ENCODE assay signal across 10 cellular contexts in genomic region chr12:117671734-117672133, GRCh38.
A peak's percentile ranks its signal among the peaks of the same experiment; 100 is the strongest.
DNase-seq lines count a peak whose midpoint lies in the region; ATAC-seq and TF ChIP-seq lines count a peak whose summit lies in the region.
"Had no signal": no experiment of that assay in that cellular context is flagged by ENCODE, and none has a peak within 500 bp of the region (broad histone marks: within the 10 kb centered on the region; RNA-seq: fewer than 3 reads in every experiment).

No MANE protein-coding gene starts in this region.

- ATAC-seq in HG03457 (IDR thresholded peaks at IDR 0.05; ENCODE audit: unreplicated experiment), result no peak
- ATAC-seq: activated T-cell treated with anti-CD3 and anti-CD28 coated beads, Interleukin-2, amount 50 U/mL, for 72 hours had no signal

- DNase-seq in ACHN (peak; percentile 62), GM12865 (ENCODE audit: low read depth) (peak; percentile 30), NCI-H82 treated with DMSO at 0.1 percent for 48 hours (lab: John Stamatoyannopoulos, UW; ENCODE audit: unreplicated experiment) (peak; percentile 47), glutamatergic neuron (peak; percentile 71), spleen (no peak), NCI-H1092 (lab: John Stamatoyannopoulos, UW) (no peak)
- DNase-seq in activated effector memory CD4-positive, alpha-beta T cell treated with anti-CD3 and anti-CD28 coated beads, Interleukin-2, amount 50 U/mL, for 16 hours, result no peak
- DNase-seq: naive B cell had no signal

- no peaks in the 10 kb centered on the region for H3K4me1 Mint-ChIP-seq in glutamatergic neuron (ENCODE audit: low read depth, unreplicated experiment)
- H3K4me1 Mint-ChIP-seq: naive B cell had no signal

- in situ Hi-C loops in ACHN (cut with HindIII; ENCODE audit: low pct_ligation_motif_present, low pct_unique_long_range_greater_than_20kb, low sequenced_read_pairs), result no loop called here

- intact Hi-C loops in spleen (cut with DNase I; ENCODE audit: low total_unique reads), result no loop called here

- no peaks in the 10 kb centered on the region for H3K27me3 Mint-ChIP-seq in glutamatergic neuron (ENCODE audit: unreplicated experiment)

- H3K4me1 ChIP-seq in spleen, result no peaks in the 10 kb centered on the region

- H3K9me3 Mint-ChIP-seq in glutamatergic neuron (ENCODE audit: unreplicated experiment), result peaks cover 3% of the 10 kb centered on the region

- TF ChIP-seq POLR2A in spleen (IDR thresholded peaks at IDR 0.05), result no peak

- H3K4me3 ChIP-seq in GM12865 (ENCODE audit: low read depth, low read length) (no peak overlapping the region), spleen (no peak overlapping the region)

- WGBS in spleen, 5 donors, result 27 to 58% (median 37%) methylated on average over 6 to 8 of the region's 8 CpGs

- TF ChIP-seq CTCF in GM12865 (IDR thresholded peaks at IDR 0.05; ENCODE audit: insufficient read depth, low read depth, low read length, missing control alignments), result peak; percentile 60
- TF ChIP-seq CTCF in glutamatergic neuron (IDR thresholded peaks at IDR 0.05; ENCODE audit: partially characterized antibody, unreplicated experiment), result peak; percentile 46
- no peak for TF ChIP-seq CTCF in spleen (IDR thresholded peaks at IDR 0.05 in 8 of 11, conservative IDR thresholded peaks at IDR 0.05 in 3 of 11)

- peaks cover 0 to 31% (median 0%) of the 10 kb centered on the region in 7 donors for H3K27me3 ChIP-seq in spleen (replicated peaks in 1 of 7)

- peaks cover 4% of the 10 kb centered on the region for H3K36me3 Mint-ChIP-seq in glutamatergic neuron (ENCODE audit: unreplicated experiment)
- H3K36me3 Mint-ChIP-seq: naive B cell had no signal

- no peak overlapping the region for H3K4me3 Mint-ChIP-seq in glutamatergic neuron (ENCODE audit: unreplicated experiment)
- H3K4me3 Mint-ChIP-seq: activated T-cell treated with anti-CD3 and anti-CD28 coated beads, Interleukin-2, amount 50 U/mL, for 72 hours; naive B cell had no signal

- H3K9me3 ChIP-seq in spleen, result no peaks in the 10 kb centered on the region

- H3K36me3 ChIP-seq in spleen, result no peaks in the 10 kb centered on the region

- H3K27ac ChIP-seq in spleen, result no peak overlapping the region

- no peak overlapping the region for H3K27ac Mint-ChIP-seq in glutamatergic neuron (ENCODE audit: unreplicated experiment)
- H3K27ac Mint-ChIP-seq: activated T-cell treated with anti-CD3 and anti-CD28 coated beads, Interleukin-2, amount 50 U/mL, for 72 hours; naive B cell had no signal

Comparison
In these comparisons a context has a peak if more than half of its experiments do, and no peak if none do; other contexts are left out.
1. DNase-seq: peak in ACHN (single experiment), GM12865 (single experiment), NCI-H82 treated with DMSO at 0.1 percent for 48 hours (single experiment) and glutamatergic neuron (single experiment); none in spleen (single experiment), activated effector memory CD4-positive, alpha-beta T cell treated with anti-CD3 and anti-CD28 coated beads, Interleukin-2, amount 50 U/mL, for 16 hours (single experiment) and NCI-H1092 (single experiment).
2. CTCF ChIP-seq: peak in GM12865 (single experiment) and glutamatergic neuron (single experiment); none in spleen (0 of 11).